In the genomic region with DNA sequence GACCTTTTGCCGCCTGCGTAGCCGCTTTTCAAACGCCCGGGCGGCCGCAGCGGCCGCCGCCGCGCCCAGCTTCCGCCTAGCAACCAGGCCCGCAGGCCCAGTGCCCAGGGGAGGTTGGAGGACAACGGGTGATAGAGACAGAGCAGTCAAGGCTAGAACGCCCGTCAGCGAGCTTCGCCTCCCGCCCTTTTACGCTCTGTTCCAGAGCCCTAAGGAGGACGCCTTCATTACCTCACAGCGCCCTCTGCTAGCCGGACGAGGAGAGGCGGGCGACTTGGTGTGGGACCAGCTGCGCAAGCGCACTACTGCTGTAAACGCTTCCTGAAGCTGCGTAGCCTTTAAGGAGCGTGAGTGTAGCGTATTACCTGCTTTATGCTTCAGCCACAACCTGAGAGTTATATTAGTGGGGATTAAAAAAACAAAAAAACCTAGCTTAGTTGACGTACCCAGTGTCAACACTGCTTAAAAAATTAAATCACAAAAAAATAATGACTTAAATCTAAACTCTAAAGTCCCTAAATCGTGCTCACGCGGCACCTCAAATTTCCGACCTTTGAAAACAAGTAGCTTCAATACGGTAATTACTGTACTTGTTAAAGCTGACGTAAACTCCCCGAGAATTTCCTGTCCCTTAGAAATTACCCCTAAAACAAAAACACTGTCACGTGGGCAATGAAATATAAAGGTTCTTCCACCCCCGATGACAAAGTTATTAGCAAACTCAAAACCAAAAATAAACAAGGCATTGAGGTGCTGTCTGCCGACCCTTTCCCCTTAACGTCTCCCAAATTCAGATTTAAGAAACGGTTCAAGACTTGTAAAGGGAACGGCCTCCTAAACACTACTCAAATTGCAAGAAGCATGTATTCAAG, we compare ENCODE assay signal across 1 cellular context.
TF ChIP-seq lines count a peak whose summit lies in the region.

A gene (minus strand): TSS at position 126 of the 872 bp plus-strand sequence. CDS start 405 bp downstream, outside the sequence.

TF ChIP-seq in HepG2, 621 proteins besides CTCF, POLR2A, EP300 and RAD21 (continued from another document):
- TF ChIP-seq, protein P1, sequence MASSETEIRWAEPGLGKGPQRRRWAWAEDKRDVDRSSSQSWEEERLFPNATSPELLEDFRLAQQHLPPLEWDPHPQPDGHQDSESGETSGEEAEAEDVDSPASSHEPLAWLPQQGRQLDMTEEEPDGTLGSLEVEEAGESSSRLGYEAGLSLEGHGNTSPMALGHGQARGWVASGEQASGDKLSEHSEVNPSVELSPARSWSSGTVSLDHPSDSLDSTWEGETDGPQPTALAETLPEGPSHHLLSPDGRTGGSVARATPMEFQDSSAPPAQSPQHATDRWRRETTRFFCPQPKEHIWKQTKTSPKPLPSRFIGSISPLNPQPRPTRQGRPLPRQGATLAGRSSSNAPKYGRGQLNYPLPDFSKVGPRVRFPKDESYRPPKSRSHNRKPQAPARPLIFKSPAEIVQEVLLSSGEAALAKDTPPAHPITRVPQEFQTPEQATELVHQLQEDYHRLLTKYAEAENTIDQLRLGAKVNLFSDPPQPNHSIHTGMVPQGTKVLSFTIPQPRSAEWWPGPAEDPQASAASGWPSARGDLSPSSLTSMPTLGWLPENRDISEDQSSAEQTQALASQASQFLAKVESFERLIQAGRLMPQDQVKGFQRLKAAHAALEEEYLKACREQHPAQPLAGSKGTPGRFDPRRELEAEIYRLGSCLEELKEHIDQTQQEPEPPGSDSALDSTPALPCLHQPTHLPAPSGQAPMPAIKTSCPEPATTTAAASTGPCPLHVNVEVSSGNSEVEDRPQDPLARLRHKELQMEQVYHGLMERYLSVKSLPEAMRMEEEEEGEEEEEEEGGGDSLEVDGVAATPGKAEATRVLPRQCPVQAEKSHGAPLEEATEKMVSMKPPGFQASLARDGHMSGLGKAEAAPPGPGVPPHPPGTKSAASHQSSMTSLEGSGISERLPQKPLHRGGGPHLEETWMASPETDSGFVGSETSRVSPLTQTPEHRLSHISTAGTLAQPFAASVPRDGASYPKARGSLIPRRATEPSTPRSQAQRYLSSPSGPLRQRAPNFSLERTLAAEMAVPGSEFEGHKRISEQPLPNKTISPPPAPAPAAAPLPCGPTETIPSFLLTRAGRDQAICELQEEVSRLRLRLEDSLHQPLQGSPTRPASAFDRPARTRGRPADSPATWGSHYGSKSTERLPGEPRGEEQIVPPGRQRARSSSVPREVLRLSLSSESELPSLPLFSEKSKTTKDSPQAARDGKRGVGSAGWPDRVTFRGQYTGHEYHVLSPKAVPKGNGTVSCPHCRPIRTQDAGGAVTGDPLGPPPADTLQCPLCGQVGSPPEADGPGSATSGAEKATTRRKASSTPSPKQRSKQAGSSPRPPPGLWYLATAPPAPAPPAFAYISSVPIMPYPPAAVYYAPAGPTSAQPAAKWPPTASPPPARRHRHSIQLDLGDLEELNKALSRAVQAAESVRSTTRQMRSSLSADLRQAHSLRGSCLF (CRISPR knock-in tag; IDR thresholded peaks at IDR 0.05; ENCODE audit: borderline replicate concordance): peak; percentile 75; the same call in 1 of the 2 replicates
- TF ChIP-seq CEBPG (CRISPR knock-in tag; IDR thresholded peaks at IDR 0.05) (peak; percentile 34; the same call in 1 of the 2 replicates), ZNF441 (CRISPR knock-in tag; IDR thresholded peaks at IDR 0.05; ENCODE audit: borderline replicate concordance) (peak; percentile 44), MXD4 (CRISPR knock-in tag; IDR thresholded peaks at IDR 0.05) (peak; percentile 50; the same call in 1 of the 2 replicates), EED (CRISPR knock-in tag; IDR thresholded peaks at IDR 0.05) (no peak), KMT2B (CRISPR knock-in tag; IDR thresholded peaks at IDR 0.05) (peak; percentile 95), NFE2L1 (CRISPR knock-in tag; IDR thresholded peaks at IDR 0.05; ENCODE audit: borderline replicate concordance) (no peak), TOE1 (CRISPR knock-in tag; IDR thresholded peaks at IDR 0.05) (no peak), KDM5A (IDR thresholded peaks at IDR 0.05; ENCODE audit: borderline replicate concordance, low read length) (no peak), ZSCAN22 (CRISPR knock-in tag; IDR thresholded peaks at IDR 0.05) (peak; percentile 20; the same call in 1 of the 2 replicates), ZBTB20 (CRISPR knock-in tag; IDR thresholded peaks at IDR 0.05; ENCODE audit: borderline replicate concordance, low read depth) (peak; percentile 25; the same call in 1 of the 2 replicates), FOXP1 (IDR thresholded peaks at IDR 0.05) (no peak), FOXP1 (CRISPR knock-in tag; IDR thresholded peaks at IDR 0.05) (no peak; the same call in 1 of the 2 replicates), GABPB1 (CRISPR knock-in tag; IDR thresholded peaks at IDR 0.05) (peak; percentile 91), ZNF724P (CRISPR knock-in tag; IDR thresholded peaks at IDR 0.05; ENCODE audit: borderline replicate concordance) (no peak), ZNF333 (CRISPR knock-in tag; IDR thresholded peaks at IDR 0.05; ENCODE audit: borderline replicate concordance) (no peak), HNF4G (IDR thresholded peaks at IDR 0.05; ENCODE audit: borderline replicate concordance, low read depth, low read length) (no peak), HNF4G (CRISPR knock-in tag; IDR thresholded peaks at IDR 0.05; ENCODE audit: borderline replicate concordance, low read depth) (peak; percentile 54; the same call in 1 of the 2 replicates), ZNF367 (CRISPR knock-in tag; IDR thresholded peaks at IDR 0.05; ENCODE audit: borderline replicate concordance) (no peak), SRSF4 (IDR thresholded peaks at IDR 0.05; ENCODE audit: low read depth, low read length, poor library complexity, severe bottlenecking) (no peak), ZNF577 (CRISPR knock-in tag; IDR thresholded peaks at IDR 0.05; ENCODE audit: borderline replicate concordance, low read depth) (no peak), ZNF335 (CRISPR knock-in tag; IDR thresholded peaks at IDR 0.05) (peak; percentile 83), ZNF446 (CRISPR knock-in tag; IDR thresholded peaks at IDR 0.05) (no peak), PTBP1 (IDR thresholded peaks at IDR 0.05; ENCODE audit: low read depth, low read length, poor library complexity, severe bottlenecking) (no peak), RORA (CRISPR knock-in tag; IDR thresholded peaks at IDR 0.05) (no peak), CEBPB (IDR thresholded peaks at IDR 0.05; ENCODE audit: borderline replicate concordance, low read depth, low read length) (no peak), ZNF432 (CRISPR knock-in tag; IDR thresholded peaks at IDR 0.05; ENCODE audit: borderline replicate concordance) (no peak)
- TF ChIP-seq, protein P2, sequence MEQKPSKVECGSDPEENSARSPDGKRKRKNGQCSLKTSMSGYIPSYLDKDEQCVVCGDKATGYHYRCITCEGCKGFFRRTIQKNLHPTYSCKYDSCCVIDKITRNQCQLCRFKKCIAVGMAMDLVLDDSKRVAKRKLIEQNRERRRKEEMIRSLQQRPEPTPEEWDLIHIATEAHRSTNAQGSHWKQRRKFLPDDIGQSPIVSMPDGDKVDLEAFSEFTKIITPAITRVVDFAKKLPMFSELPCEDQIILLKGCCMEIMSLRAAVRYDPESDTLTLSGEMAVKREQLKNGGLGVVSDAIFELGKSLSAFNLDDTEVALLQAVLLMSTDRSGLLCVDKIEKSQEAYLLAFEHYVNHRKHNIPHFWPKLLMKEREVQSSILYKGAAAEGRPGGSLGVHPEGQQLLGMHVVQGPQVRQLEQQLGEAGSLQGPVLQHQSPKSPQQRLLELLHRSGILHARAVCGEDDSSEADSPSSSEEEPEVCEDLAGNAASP (CRISPR knock-in tag; IDR thresholded peaks at IDR 0.05; ENCODE audit: borderline replicate concordance): peak; percentile 69
- TF ChIP-seq, protein P3, sequence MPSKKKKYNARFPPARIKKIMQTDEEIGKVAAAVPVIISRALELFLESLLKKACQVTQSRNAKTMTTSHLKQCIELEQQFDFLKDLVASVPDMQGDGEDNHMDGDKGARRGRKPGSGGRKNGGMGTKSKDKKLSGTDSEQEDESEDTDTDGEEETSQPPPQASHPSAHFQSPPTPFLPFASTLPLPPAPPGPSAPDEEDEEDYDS (CRISPR knock-in tag; IDR thresholded peaks at IDR 0.05): peak; percentile 82
- TF ChIP-seq, protein P4, sequence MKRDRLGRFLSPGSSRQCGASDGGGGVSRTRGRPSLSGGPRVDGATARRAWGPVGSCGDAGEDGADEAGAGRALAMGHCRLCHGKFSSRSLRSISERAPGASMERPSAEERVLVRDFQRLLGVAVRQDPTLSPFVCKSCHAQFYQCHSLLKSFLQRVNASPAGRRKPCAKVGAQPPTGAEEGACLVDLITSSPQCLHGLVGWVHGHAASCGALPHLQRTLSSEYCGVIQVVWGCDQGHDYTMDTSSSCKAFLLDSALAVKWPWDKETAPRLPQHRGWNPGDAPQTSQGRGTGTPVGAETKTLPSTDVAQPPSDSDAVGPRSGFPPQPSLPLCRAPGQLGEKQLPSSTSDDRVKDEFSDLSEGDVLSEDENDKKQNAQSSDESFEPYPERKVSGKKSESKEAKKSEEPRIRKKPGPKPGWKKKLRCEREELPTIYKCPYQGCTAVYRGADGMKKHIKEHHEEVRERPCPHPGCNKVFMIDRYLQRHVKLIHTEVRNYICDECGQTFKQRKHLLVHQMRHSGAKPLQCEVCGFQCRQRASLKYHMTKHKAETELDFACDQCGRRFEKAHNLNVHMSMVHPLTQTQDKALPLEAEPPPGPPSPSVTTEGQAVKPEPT (CRISPR knock-in tag; IDR thresholded peaks at IDR 0.05; ENCODE audit: low read depth): no peak
